ENCODE assay signal across 1 cellular context in the genomic region with DNA sequence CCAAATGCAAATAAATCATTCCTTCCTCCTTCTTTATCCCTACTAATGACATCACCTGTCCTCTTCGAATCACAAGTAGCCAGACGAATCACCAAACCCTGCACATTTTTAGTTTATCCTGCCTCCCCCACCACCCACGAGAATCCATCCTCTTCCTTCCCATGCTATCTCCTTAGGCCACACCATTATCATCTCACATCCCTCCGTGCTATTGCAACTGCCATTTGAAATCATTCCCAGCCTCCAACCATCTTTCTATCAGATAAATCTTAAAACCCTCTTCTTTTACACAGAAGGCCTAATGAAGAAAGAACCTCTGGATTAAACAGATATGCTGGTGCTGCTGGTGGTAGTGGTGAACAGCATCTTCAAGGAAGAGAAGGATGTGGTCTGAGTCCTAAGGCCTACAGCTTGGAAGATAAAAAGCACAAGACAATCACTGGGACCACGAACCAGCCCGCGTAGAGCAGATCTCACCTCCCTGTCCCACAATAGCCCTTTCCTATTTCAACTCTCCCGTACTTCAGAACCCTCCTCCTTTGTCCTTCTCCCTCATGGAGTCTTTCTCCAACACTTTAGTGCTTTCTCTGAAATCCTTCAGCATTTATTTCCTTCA.
A peak's percentile ranks its signal among the peaks of the same experiment; 100 is the strongest.
TF ChIP-seq lines count a peak whose summit lies in the region.

No MANE protein-coding gene starts in this region.

TF ChIP-seq in K562, 482 proteins besides CTCF, POLR2A, EP300 and RAD21 (continued from another document and continues in another):
- TF ChIP-seq MBD2 (IDR thresholded peaks at IDR 0.05; ENCODE audit: borderline replicate concordance, low read depth) (peak; percentile 44; the same call in 1 of the 2 replicates), HMG20A (CRISPR knock-in tag; conservative IDR thresholded peaks at IDR 0.05) (no peak), NBN (IDR thresholded peaks at IDR 0.05; ENCODE audit: low read depth) (no peak), ARID3A (IDR thresholded peaks at IDR 0.05; ENCODE audit: borderline replicate concordance, low read depth, low read length) (peak; percentile 46; the same call in 1 of the 2 replicates), NCOA1 (IDR thresholded peaks at IDR 0.05; ENCODE audit: low read depth) (peak; percentile 53; the same call in 1 of the 2 replicates), ZNF217 (CRISPR knock-in tag; IDR thresholded peaks at IDR 0.05) (no peak), E2F3 (CRISPR knock-in tag; IDR thresholded peaks at IDR 0.05) (no peak), RHOXF2B (CRISPR knock-in tag; conservative IDR thresholded peaks at IDR 0.05) (no peak), PBX2 (CRISPR knock-in tag; IDR thresholded peaks at IDR 0.05; ENCODE audit: low read depth) (no peak), PBX2 (tag; conservative IDR thresholded peaks at IDR 0.05; ENCODE audit: low read depth) (no peak), NEUROD1 (IDR thresholded peaks at IDR 0.05; ENCODE audit: borderline replicate concordance, low read depth, low read length, partially characterized antibody) (no peak), KAT7 (CRISPR knock-in tag; IDR thresholded peaks at IDR 0.05; ENCODE audit: borderline replicate concordance) (no peak), CC2D1A (IDR thresholded peaks at IDR 0.05) (peak; percentile 91; the same call in 1 of the 2 replicates), ETS1 (conservative IDR thresholded peaks at IDR 0.05; ENCODE audit: control insufficient read depth, low read depth, low read length) (no peak), CREB1 (IDR thresholded peaks at IDR 0.05) (peak; percentile 47; the same call in 1 of the 2 replicates), CREB1 (CRISPR knock-in tag; IDR thresholded peaks at IDR 0.05) (no peak), ZNF184 (CRISPR knock-in tag; IDR thresholded peaks at IDR 0.05) (no peak), GABPA (tag; conservative IDR thresholded peaks at IDR 0.05; ENCODE audit: low read depth) (no peak), MTA2 (IDR thresholded peaks at IDR 0.05; ENCODE audit: low read depth) (peak; percentile 74), POLR2B (IDR thresholded peaks at IDR 0.05; ENCODE audit: low read depth, partially characterized antibody) (no peak), PPARD (CRISPR knock-in tag; IDR thresholded peaks at IDR 0.05) (no peak), SOX6 (IDR thresholded peaks at IDR 0.05) (peak; percentile 55), STAG1 (CRISPR knock-in tag; IDR thresholded peaks at IDR 0.05; ENCODE audit: borderline replicate concordance) (no peak), SIN3B (IDR thresholded peaks at IDR 0.05; ENCODE audit: low read depth) (no peak), NFIC (IDR thresholded peaks at IDR 0.05) (peak; percentile 88), SNRNP70 (optimal IDR thresholded peaks at IDR 0.05; ENCODE audit: low read depth, low read length) (no peak), SRSF3 (IDR thresholded peaks at IDR 0.05; ENCODE audit: insufficient read depth, low read length) (no peak), ZNF696 (CRISPR knock-in tag; conservative IDR thresholded peaks at IDR 0.05) (no peak), ZBTB8A (IDR thresholded peaks at IDR 0.05; ENCODE audit: partially characterized antibody) (no peak), NCOA4 (IDR thresholded peaks at IDR 0.05; ENCODE audit: partially characterized antibody) (no peak), XRCC4 (IDR thresholded peaks at IDR 0.05; ENCODE audit: extremely low read depth, insufficient read depth, insufficient read length) (no peak), E4F1 (CRISPR knock-in tag; IDR thresholded peaks at IDR 0.05; ENCODE audit: borderline replicate concordance) (no peak), JUNB (CRISPR knock-in tag; conservative IDR thresholded peaks at IDR 0.05) (no peak), FOXK1 (CRISPR knock-in tag; IDR thresholded peaks at IDR 0.05; ENCODE audit: borderline replicate concordance) (no peak), RAD51 (IDR thresholded peaks at IDR 0.05; ENCODE audit: borderline replicate concordance, low read depth) (no peak), LEF1 (IDR thresholded peaks at IDR 0.05) (no peak), BRD9 (IDR thresholded peaks at IDR 0.05; ENCODE audit: low read depth, partially characterized antibody) (no peak), TAF9B (IDR thresholded peaks at IDR 0.05; ENCODE audit: partially characterized antibody) (no peak), ARHGAP35 (IDR thresholded peaks at IDR 0.05; ENCODE audit: partially characterized antibody) (no peak), PML (IDR thresholded peaks at IDR 0.05; ENCODE audit: low read length) (peak; percentile 77), RBFOX2 (IDR thresholded peaks at IDR 0.05; ENCODE audit: low read depth, low read length) (no peak), MEF2A (IDR thresholded peaks at IDR 0.05; ENCODE audit: control insufficient read depth, low read depth, low read length) (no peak), XRCC5 (IDR thresholded peaks at IDR 0.05; ENCODE audit: low read depth, low read length) (no peak), BCOR (IDR thresholded peaks at IDR 0.05) (peak; percentile 63; the same call in 1 of the 2 replicates), TCFL5 (CRISPR knock-in tag; conservative IDR thresholded peaks at IDR 0.05) (no peak), ASH1L (IDR thresholded peaks at IDR 0.05; ENCODE audit: borderline replicate concordance, low read depth, partially characterized antibody) (no peak), RBM17 (IDR thresholded peaks at IDR 0.05; ENCODE audit: borderline replicate concordance, low read depth, low read length) (no peak), NCOA2 (IDR thresholded peaks at IDR 0.05; ENCODE audit: partially characterized antibody in 2 of 2) (peak in 1 of 2 experiments; percentile 48), HEY1 (CRISPR knock-in tag; IDR thresholded peaks at IDR 0.05; ENCODE audit: borderline replicate concordance) (no peak), ZNF584 (CRISPR knock-in tag; IDR thresholded peaks at IDR 0.05; ENCODE audit: low read depth) (no peak), ZNF444 (CRISPR knock-in tag; IDR thresholded peaks at IDR 0.05) (no peak), JUND (IDR thresholded peaks at IDR 0.05; ENCODE audit: borderline replicate concordance, low read depth, low read length) (peak; percentile 43; the same call in 1 of the 2 replicates), JUND (tag; IDR thresholded peaks at IDR 0.05; ENCODE audit: borderline replicate concordance, low read depth, low read length) (no peak), ELF1 (tag; IDR thresholded peaks at IDR 0.05) (no peak), ZNF282 (CRISPR knock-in tag; IDR thresholded peaks at IDR 0.05) (no peak)
- TF ChIP-seq, protein P1, sequence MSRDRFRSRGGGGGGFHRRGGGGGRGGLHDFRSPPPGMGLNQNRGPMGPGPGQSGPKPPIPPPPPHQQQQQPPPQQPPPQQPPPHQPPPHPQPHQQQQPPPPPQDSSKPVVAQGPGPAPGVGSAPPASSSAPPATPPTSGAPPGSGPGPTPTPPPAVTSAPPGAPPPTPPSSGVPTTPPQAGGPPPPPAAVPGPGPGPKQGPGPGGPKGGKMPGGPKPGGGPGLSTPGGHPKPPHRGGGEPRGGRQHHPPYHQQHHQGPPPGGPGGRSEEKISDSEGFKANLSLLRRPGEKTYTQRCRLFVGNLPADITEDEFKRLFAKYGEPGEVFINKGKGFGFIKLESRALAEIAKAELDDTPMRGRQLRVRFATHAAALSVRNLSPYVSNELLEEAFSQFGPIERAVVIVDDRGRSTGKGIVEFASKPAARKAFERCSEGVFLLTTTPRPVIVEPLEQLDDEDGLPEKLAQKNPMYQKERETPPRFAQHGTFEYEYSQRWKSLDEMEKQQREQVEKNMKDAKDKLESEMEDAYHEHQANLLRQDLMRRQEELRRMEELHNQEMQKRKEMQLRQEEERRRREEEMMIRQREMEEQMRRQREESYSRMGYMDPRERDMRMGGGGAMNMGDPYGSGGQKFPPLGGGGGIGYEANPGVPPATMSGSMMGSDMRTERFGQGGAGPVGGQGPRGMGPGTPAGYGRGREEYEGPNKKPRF (IDR thresholded peaks at IDR 0.05; ENCODE audit: low read depth, low read length): no peak
- TF ChIP-seq, protein P2, sequence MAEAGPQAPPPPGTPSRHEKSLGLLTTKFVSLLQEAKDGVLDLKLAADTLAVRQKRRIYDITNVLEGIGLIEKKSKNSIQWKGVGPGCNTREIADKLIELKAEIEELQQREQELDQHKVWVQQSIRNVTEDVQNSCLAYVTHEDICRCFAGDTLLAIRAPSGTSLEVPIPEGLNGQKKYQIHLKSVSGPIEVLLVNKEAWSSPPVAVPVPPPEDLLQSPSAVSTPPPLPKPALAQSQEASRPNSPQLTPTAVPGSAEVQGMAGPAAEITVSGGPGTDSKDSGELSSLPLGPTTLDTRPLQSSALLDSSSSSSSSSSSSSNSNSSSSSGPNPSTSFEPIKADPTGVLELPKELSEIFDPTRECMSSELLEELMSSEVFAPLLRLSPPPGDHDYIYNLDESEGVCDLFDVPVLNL (CRISPR knock-in tag; IDR thresholded peaks at IDR 0.05; ENCODE audit: low read depth): no peak
- TF ChIP-seq, protein P3, sequence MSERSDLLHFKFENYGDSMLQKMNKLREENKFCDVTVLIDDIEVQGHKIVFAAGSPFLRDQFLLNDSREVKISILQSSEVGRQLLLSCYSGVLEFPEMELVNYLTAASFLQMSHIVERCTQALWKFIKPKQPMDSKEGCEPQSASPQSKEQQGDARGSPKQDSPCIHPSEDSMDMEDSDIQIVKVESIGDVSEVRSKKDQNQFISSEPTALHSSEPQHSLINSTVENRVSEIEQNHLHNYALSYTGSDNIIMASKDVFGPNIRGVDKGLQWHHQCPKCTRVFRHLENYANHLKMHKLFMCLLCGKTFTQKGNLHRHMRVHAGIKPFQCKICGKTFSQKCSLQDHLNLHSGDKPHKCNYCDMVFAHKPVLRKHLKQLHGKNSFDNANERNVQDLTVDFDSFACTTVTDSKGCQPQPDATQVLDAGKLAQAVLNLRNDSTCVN (CRISPR knock-in tag; IDR thresholded peaks at IDR 0.05): no peak
- TF ChIP-seq, protein P4, sequence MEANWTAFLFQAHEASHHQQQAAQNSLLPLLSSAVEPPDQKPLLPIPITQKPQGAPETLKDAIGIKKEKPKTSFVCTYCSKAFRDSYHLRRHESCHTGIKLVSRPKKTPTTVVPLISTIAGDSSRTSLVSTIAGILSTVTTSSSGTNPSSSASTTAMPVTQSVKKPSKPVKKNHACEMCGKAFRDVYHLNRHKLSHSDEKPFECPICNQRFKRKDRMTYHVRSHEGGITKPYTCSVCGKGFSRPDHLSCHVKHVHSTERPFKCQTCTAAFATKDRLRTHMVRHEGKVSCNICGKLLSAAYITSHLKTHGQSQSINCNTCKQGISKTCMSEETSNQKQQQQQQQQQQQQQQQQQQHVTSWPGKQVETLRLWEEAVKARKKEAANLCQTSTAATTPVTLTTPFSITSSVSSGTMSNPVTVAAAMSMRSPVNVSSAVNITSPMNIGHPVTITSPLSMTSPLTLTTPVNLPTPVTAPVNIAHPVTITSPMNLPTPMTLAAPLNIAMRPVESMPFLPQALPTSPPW (CRISPR knock-in tag; IDR thresholded peaks at IDR 0.05): no peak
